Comparison of ENCODE assay signal across 13 cellular contexts in the genomic region with DNA sequence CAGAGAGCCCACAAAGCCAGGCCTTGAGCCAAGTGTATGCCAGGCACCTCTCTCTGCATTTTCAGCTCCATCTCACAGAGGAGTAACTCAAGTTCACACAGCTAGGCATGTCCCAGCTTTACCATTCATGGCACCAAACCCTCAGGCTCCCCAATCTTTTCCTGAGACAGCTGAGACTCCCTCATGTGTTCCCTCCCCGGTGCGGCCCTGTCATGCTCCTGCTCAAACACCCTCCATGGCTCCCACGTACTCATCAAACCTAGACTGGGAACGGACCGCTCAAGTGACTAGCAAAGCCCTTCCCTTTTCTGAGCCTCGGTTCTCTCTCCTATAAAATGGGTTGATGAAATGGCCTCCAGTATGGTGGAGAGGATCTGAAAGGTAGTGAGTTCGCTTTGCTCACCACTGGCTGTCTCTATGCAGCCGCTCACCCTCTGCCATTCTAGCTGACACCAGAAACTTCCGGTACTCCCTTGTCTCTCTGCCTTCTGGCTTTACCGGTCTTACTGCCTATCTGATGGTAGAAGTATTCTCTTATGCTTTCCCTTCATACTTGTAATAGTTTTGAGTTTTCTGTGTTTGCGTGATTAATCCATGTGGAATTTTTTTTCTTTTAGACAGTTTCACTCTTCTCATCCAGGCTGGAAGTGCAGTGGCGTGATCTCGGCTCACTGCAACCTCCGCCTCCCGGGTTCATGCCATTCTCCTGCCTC. TPM values are rescaled to one million over a fixed set of nuclear protein-coding genes. Genes with fewer than 3 reads are reported as not detected.
DNase-seq lines count a peak whose midpoint lies in the region; ATAC-seq, FAIRE-seq and TF ChIP-seq lines count a peak whose summit lies in the region.
"Had no signal": no experiment of that assay in that cellular context is flagged by ENCODE, and none has a peak within 500 bp of the region (broad histone marks: within the 10 kb centered on the region; RNA-seq: fewer than 3 reads in every experiment).

No MANE protein-coding gene starts in this region.

- no peaks in the 10 kb centered on the region for H3K27me3 Mint-ChIP-seq in activated CD8-positive, alpha-beta T cell treated with anti-CD3 and anti-CD28 coated beads, Interleukin-2, amount 10 ng/mL, durations not matched to agents 7 days and 5 days (ENCODE audit: low read depth)
- no peaks in the 10 kb centered on the region for H3K27me3 Mint-ChIP-seq in stimulated activated memory B cell treated with anti-CD40 and anti-IgM and Interleukin-4, amounts not matched to agents 10 μg/mL and 1 μg/mL and 100 μg/mL, for 72 hours

- peak; percentile 41 for DNase-seq in H54 (ENCODE audit: insufficient read length, low spot score)
- DNase-seq in activated CD8-positive, alpha-beta T cell treated with anti-CD3 and anti-CD28 coated beads, Interleukin-2, amount 10 ng/mL, durations not matched to agents 7 days and 5 days: no peak
- peak; percentile 44 for DNase-seq in glomerular visceral epithelial cell (ENCODE audit: extremely low spot score)
- no peak for DNase-seq in OCI-M2 (lab: John Stamatoyannopoulos, UW; ENCODE audit: unreplicated experiment)
- no peak for DNase-seq in RCC 7860 (ENCODE audit: low spot score)
- no peak for DNase-seq in cerebellar cortex (ENCODE audit: low spot score)
- DNase-seq in DMS 273 treated with DMSO at 0.1 percent for 48 hours (lab: John Stamatoyannopoulos, UW): no peak
- DNase-seq: activated CD4-positive, alpha-beta T cell treated with anti-CD3 and anti-CD28 coated beads for 1 hour; NCI-H1694 had no signal

- peaks cover 36% of the 10 kb centered on the region for H3K36me3 Mint-ChIP-seq in activated CD8-positive, alpha-beta T cell treated with anti-CD3 and anti-CD28 coated beads, Interleukin-2, amount 10 ng/mL, durations not matched to agents 7 days and 5 days (ENCODE audit: low read depth)
- peaks cover 36% of the 10 kb centered on the region for H3K36me3 Mint-ChIP-seq in stimulated activated memory B cell treated with anti-CD40 and anti-IgM and Interleukin-4, amounts not matched to agents 10 μg/mL and 1 μg/mL and 100 μg/mL, for 72 hours

- H3K4me1 Mint-ChIP-seq in activated CD8-positive, alpha-beta T cell treated with anti-CD3 and anti-CD28 coated beads, Interleukin-2, amount 10 ng/mL, durations not matched to agents 7 days and 5 days (ENCODE audit: low read depth): peaks cover 50% of the 10 kb centered on the region
- peaks cover 66% of the 10 kb centered on the region for H3K4me1 Mint-ChIP-seq in stimulated activated memory B cell treated with anti-CD40 and anti-IgM and Interleukin-4, amounts not matched to agents 10 μg/mL and 1 μg/mL and 100 μg/mL, for 72 hours

- FAIRE-seq in H54 (lab: Jason Lieb, UNC): no peak
- no peak for FAIRE-seq in RCC 7860 (lab: Jason Lieb, UNC)
- FAIRE-seq: GM12878 had no signal

- no peaks in the 10 kb centered on the region for H3K9me3 Mint-ChIP-seq in activated CD8-positive, alpha-beta T cell treated with anti-CD3 and anti-CD28 coated beads, Interleukin-2, amount 10 ng/mL, durations not matched to agents 7 days and 5 days (ENCODE audit: insufficient read depth)
- no peaks in the 10 kb centered on the region for H3K9me3 Mint-ChIP-seq in stimulated activated memory B cell treated with anti-CD40 and anti-IgM and Interleukin-4, amounts not matched to agents 10 μg/mL and 1 μg/mL and 100 μg/mL, for 72 hours

- no peak overlapping the region for H3K4me3 Mint-ChIP-seq in activated CD8-positive, alpha-beta T cell treated with anti-CD3 and anti-CD28 coated beads, Interleukin-2, amount 10 ng/mL, durations not matched to agents 7 days and 5 days
- no peak overlapping the region for H3K4me3 Mint-ChIP-seq in stimulated activated memory B cell treated with anti-CD40 and anti-IgM and Interleukin-4, amounts not matched to agents 10 μg/mL and 1 μg/mL and 100 μg/mL, for 72 hours

- ATAC-seq in activated CD8-positive, alpha-beta T cell treated with anti-CD3 and anti-CD28 coated beads, Interleukin-2, amount 10 ng/mL, durations not matched to agents 7 days and 5 days: no peak
- no peak for ATAC-seq in stimulated activated memory B cell treated with anti-CD40 and anti-IgM and Interleukin-4, amounts not matched to agents 10 μg/mL and 1 μg/mL and 100 μg/mL, for 72 hours
- ATAC-seq: GM12878 had no signal

- POLR2A ChIA-PET in activated CD8-positive, alpha-beta T cell treated with anti-CD3 and anti-CD28 coated beads, Interleukin-2, amount 10 ng/mL, durations not matched to agents 7 days and 5 days (lab: Charles Lee): interaction anchor here (0.6 to 6.7 kb wide), 2 partner anchors 14 to 316 kb away, joined by 5 to 35 read pairs; no protein-coding TSS in a partner anchor

- CTCF ChIA-PET in activated CD8-positive, alpha-beta T cell treated with anti-CD3 and anti-CD28 coated beads, Interleukin-2, amount 10 ng/mL, durations not matched to agents 7 days and 5 days (lab: Charles Lee): interaction anchor here (1.4 kb wide), 1 partner anchor 36 kb away, joined by 10 read pairs; no protein-coding TSS in a partner anchor

- no peak for TF ChIP-seq POLR2A in H54 (IDR thresholded peaks at IDR 0.05; ENCODE audit: low read depth, low read length)

- peak overlapping the region; percentile 27 for H3K27ac Mint-ChIP-seq in activated CD8-positive, alpha-beta T cell treated with anti-CD3 and anti-CD28 coated beads, Interleukin-2, amount 10 ng/mL, durations not matched to agents 7 days and 5 days
- peak overlapping the region; percentile 38 for H3K27ac Mint-ChIP-seq in stimulated activated memory B cell treated with anti-CD40 and anti-IgM and Interleukin-4, amounts not matched to agents 10 μg/mL and 1 μg/mL and 100 μg/mL, for 72 hours

RNA-seq across cellular contexts. Expression of gene SLC44A2, which starts 7.8 kb away (rescaled TPM):
- 100 to 1,000 TPM; 112 to 121 TPM for total RNA-seq in activated CD8-positive, alpha-beta T cell treated with anti-CD3 and anti-CD28 coated beads, Interleukin-2, amount 10 ng/mL, durations not matched to agents 7 days and 5 days

RNA-seq across cellular contexts. Expression of gene AP1M2, which starts 30.5 kb away (rescaled TPM):
- total RNA-seq in activated CD8-positive, alpha-beta T cell treated with anti-CD3 and anti-CD28 coated beads, Interleukin-2, amount 10 ng/mL, durations not matched to agents 7 days and 5 days: not detected
- total RNA-seq: esophagus muscularis mucosa, temporal lobe had no signal

RNA-seq across cellular contexts. Expression of gene ILF3, which starts 36.6 kb away (rescaled TPM):
- total RNA-seq in activated CD8-positive, alpha-beta T cell treated with anti-CD3 and anti-CD28 coated beads, Interleukin-2, amount 10 ng/mL, durations not matched to agents 7 days and 5 days: 100 to 1,000 TPM; 407 to 408 TPM

RNA-seq across cellular contexts. Expression of gene CDKN2D, which starts 48.8 kb away (rescaled TPM):
- 10 to 100 TPM; 86.0 to 88.7 TPM for total RNA-seq in activated CD8-positive, alpha-beta T cell treated with anti-CD3 and anti-CD28 coated beads, Interleukin-2, amount 10 ng/mL, durations not matched to agents 7 days and 5 days

RNA-seq across cellular contexts. Expression of gene KRI1, which starts 51.8 kb away (rescaled TPM):
- total RNA-seq in activated CD8-positive, alpha-beta T cell treated with anti-CD3 and anti-CD28 coated beads, Interleukin-2, amount 10 ng/mL, durations not matched to agents 7 days and 5 days: 10 to 100 TPM; 64.0 to 72.8 TPM

Comparison
In these comparisons a context has a peak if more than half of its experiments do, and no peak if none do; other contexts are left out.
1. DNase-seq: peak in H54 (single experiment) and glomerular visceral epithelial cell (single experiment); none in activated CD8-positive, alpha-beta T cell treated with anti-CD3 and anti-CD28 coated beads, Interleukin-2, amount 10 ng/mL, durations not matched to agents 7 days and 5 days (single experiment), OCI-M2 (single experiment), RCC 7860 (single experiment), cerebellar cortex (single experiment) and DMS 273 treated with DMSO at 0.1 percent for 48 hours (single experiment).